Comparison of ENCODE assay signal across 9 cellular contexts in genomic region chr7:48424731-48425130, GRCh38.
DNase-seq lines count a peak whose midpoint lies in the region; ATAC-seq and TF ChIP-seq lines count a peak whose summit lies in the region.
"Had no signal": no experiment of that assay in that cellular context is flagged by ENCODE, and none has a peak within 500 bp of the region (broad histone marks: within the 10 kb centered on the region; RNA-seq: fewer than 3 reads in every experiment).

No MANE protein-coding gene starts in this region.

- ATAC-seq in GM19452 (IDR thresholded peaks at IDR 0.05; ENCODE audit: unreplicated experiment): peak; percentile 60
- no peak for ATAC-seq in HG02571 (IDR thresholded peaks at IDR 0.05; ENCODE audit: unreplicated experiment)
- no peak for ATAC-seq in GM21367 (IDR thresholded peaks at IDR 0.05; ENCODE audit: unreplicated experiment)

- H3K27ac ChIP-seq in Peyer's patch: no peak overlapping the region
- H3K27ac ChIP-seq: skin epidermis had no signal

- no peak overlapping the region for H3K4me3 ChIP-seq in AG10803 (ENCODE audit: low read length)
- H3K4me3 ChIP-seq in epithelial cell of proximal tubule (ENCODE audit: low read depth, low read length): no peak overlapping the region
- H3K4me3 ChIP-seq in Peyer's patch: no peak overlapping the region
- H3K4me3 ChIP-seq: skin epidermis had no signal

- no peaks in the 10 kb centered on the region for H3K36me3 ChIP-seq in Peyer's patch

- no peaks in the 10 kb centered on the region for H3K9me3 ChIP-seq in Peyer's patch

- no peaks in the 10 kb centered on the region for H3K27me3 ChIP-seq in Peyer's patch

- TF ChIP-seq CTCF in AG10803 (conservative IDR thresholded peaks at IDR 0.05; ENCODE audit: low read length) (peak; percentile 36), epithelial cell of proximal tubule (conservative IDR thresholded peaks at IDR 0.05; ENCODE audit: low read depth, low read length) (peak; percentile 54), Peyer's patch (IDR thresholded peaks at IDR 0.05) (peak in 1 of 6 experiments; percentile 11)

- H3K4me1 ChIP-seq in Peyer's patch: no peaks in the 10 kb centered on the region

- no peak for TF ChIP-seq POLR2A in Peyer's patch (IDR thresholded peaks at IDR 0.05)

- DNase-seq in AG10803 (ENCODE audit: low read depth) (peak; percentile 11), NCI-H446 treated with DMSO at 0.1 percent for 48 hours (lab: John Stamatoyannopoulos, UW) (peak; percentile 17), epithelial cell of proximal tubule (ENCODE audit: low read depth) (no peak), epidermal melanocyte (ENCODE audit: insufficient read length, low spot score) (no peak), Peyer's patch (no peak)

Comparison
In these comparisons a context has a peak if more than half of its experiments do, and no peak if none do; other contexts are left out.
1. DNase-seq: peak in AG10803 (single experiment) and NCI-H446 treated with DMSO at 0.1 percent for 48 hours (single experiment); none in epithelial cell of proximal tubule (single experiment), epidermal melanocyte (single experiment) and Peyer's patch (0 of 3).